Comparison of ENCODE assay signal across 21 cellular contexts in genomic region chr15:77544162-77544561, GRCh38.
DNase-seq lines count a peak whose midpoint lies in the region; ATAC-seq and TF ChIP-seq lines count a peak whose summit lies in the region.
"Had no signal": no experiment of that assay in that cellular context is flagged by ENCODE, and none has a peak within 500 bp of the region (broad histone marks: within the 10 kb centered on the region; RNA-seq: fewer than 3 reads in every experiment).

No MANE protein-coding gene starts in this region.

- intact Hi-C loops in PC-3 (cut with micrococcal nuclease) = no loop called here
- intact Hi-C loops in sigmoid colon (cut with DNase I) = loop anchor here (5.0 kb wide), 2 partner anchors 47 to 357 kb away; no protein-coding TSS in a partner anchor

- no peaks in the 10 kb centered on the region for H3K27me3 Mint-ChIP-seq in activated naive CD8-positive, alpha-beta T cell
- H3K27me3 Mint-ChIP-seq in activated naive CD8-positive, alpha-beta T cell treated with anti-CD3 and anti-CD28 coated beads for 36 hours = peaks cover 7% of the 10 kb centered on the region
- peaks cover 3% of the 10 kb centered on the region in 3 donors for H3K27me3 Mint-ChIP-seq in immature natural killer cell (ENCODE audit: low read depth in 3 of 3)
- H3K27me3 Mint-ChIP-seq: activated CD4-positive, alpha-beta T cell treated with anti-CD3 and anti-CD28 coated beads for 36 hours; activated CD8-positive, alpha-beta memory T cell treated with anti-CD3 and anti-CD28 coated beads, Interleukin-2, amount 10 ng/mL, durations not matched to agents 7 days and 5 days had no signal

- WGBS in sigmoid colon, 2 donors = 67 to 80% methylated on average over 8 of the region's 8 CpGs

- no peak for ATAC-seq in PC-3

- DNase-seq in activated naive CD8-positive, alpha-beta T cell treated with anti-CD3 and anti-CD28 coated beads for 36 hours = no peak
- no peak for DNase-seq in PC-3
- no peak for DNase-seq in immature natural killer cell
- DNase-seq in sigmoid colon = peak; percentile 52
- no peak for DNase-seq in NCI-H1436 treated with DMSO at 0.1 percent for 48 hours (lab: John Stamatoyannopoulos, UW)
- no peak for DNase-seq in NCI-H524 (lab: John Stamatoyannopoulos, UW)
- no peak for DNase-seq in D341Med (ENCODE audit: low spot score)
- DNase-seq: ACHN; activated CD4-positive, alpha-beta T cell treated with anti-CD3 and anti-CD28 coated beads for 36 hours; activated CD8-positive, alpha-beta memory T cell treated with anti-CD3 and anti-CD28 coated beads, Interleukin-2, amount 10 ng/mL, durations not matched to agents 7 days and 5 days; activated effector memory CD4-positive, alpha-beta T cell treated with Interleukin-2 at 50 U/mL for 16 hours; Kasumi-1; left ventricle myocardium superior; NCI-H1092 treated with DMSO at 0.1 percent for 48 hours; RPMI8226; stimulated activated CD4-positive, alpha-beta T cell treated with anti-CD3 and anti-CD28 coated beads, Interleukin-15, amount 100 ng/mL, for 24 hours had no signal

- no peaks in the 10 kb centered on the region for H3K79me2 ChIP-seq in PC-3 (ENCODE audit: low read length)

- no peak for TF ChIP-seq POLR2A in sigmoid colon (IDR thresholded peaks at IDR 0.05)

- no peaks in the 10 kb centered on the region for H3K36me3 ChIP-seq in PC-3 (ENCODE audit: low read depth, low read length)
- H3K36me3 ChIP-seq in sigmoid colon = no peaks in the 10 kb centered on the region
- H3K36me3 ChIP-seq: cardiac muscle cell, thoracic aorta had no signal

- POLR2A ChIA-PET in PC-3 (lab: Charles Lee; ENCODE audit: unreplicated experiment) = no interaction called here

- H4K20me1 ChIP-seq in PC-3 (ENCODE audit: low read length) = no peaks in the 10 kb centered on the region

- no peak overlapping the region for H3K9ac ChIP-seq in PC-3 (ENCODE audit: low read length)

- peaks cover 30% of the 10 kb centered on the region for H3K4me1 ChIP-seq in PC-3 (ENCODE audit: insufficient read depth, low read length)
- H3K4me1 ChIP-seq in sigmoid colon = peaks cover 0 to 15% (median 13%) of the 10 kb centered on the region in 4 donors

- H3K27me3 ChIP-seq in PC-3 (ENCODE audit: low read length) (no peaks in the 10 kb centered on the region), sigmoid colon (no peaks in the 10 kb centered on the region)
- H3K27me3 ChIP-seq: cardiac muscle cell, dorsolateral prefrontal cortex had no signal

- H3K4me1 Mint-ChIP-seq in activated naive CD8-positive, alpha-beta T cell (ENCODE audit: low read depth) = peaks cover 13% of the 10 kb centered on the region
- H3K4me1 Mint-ChIP-seq in activated naive CD8-positive, alpha-beta T cell treated with anti-CD3 and anti-CD28 coated beads for 36 hours = peaks cover 3% of the 10 kb centered on the region
- H3K4me1 Mint-ChIP-seq in immature natural killer cell = peaks cover 6 to 11% of the 10 kb centered on the region in 2 donors

- no peaks in the 10 kb centered on the region for H3K9me3 Mint-ChIP-seq in activated naive CD8-positive, alpha-beta T cell (ENCODE audit: low read depth)
- no peaks in the 10 kb centered on the region for H3K9me3 Mint-ChIP-seq in activated naive CD8-positive, alpha-beta T cell treated with anti-CD3 and anti-CD28 coated beads for 36 hours
- no peaks in the 10 kb centered on the region for H3K9me3 Mint-ChIP-seq in immature natural killer cell

- no peak overlapping the region for H3K4me2 ChIP-seq in PC-3 (ENCODE audit: low read length)

- H3K4me3 Mint-ChIP-seq in activated naive CD8-positive, alpha-beta T cell = peak overlapping the region; percentile 79
- H3K4me3 Mint-ChIP-seq in activated naive CD8-positive, alpha-beta T cell treated with anti-CD3 and anti-CD28 coated beads for 36 hours = no peak overlapping the region
- peak overlapping the region; percentile 73 to 86 (median 78) for H3K4me3 Mint-ChIP-seq in immature natural killer cell

- no peaks in the 10 kb centered on the region for H3K36me3 Mint-ChIP-seq in activated naive CD8-positive, alpha-beta T cell
- no peaks in the 10 kb centered on the region for H3K36me3 Mint-ChIP-seq in activated naive CD8-positive, alpha-beta T cell treated with anti-CD3 and anti-CD28 coated beads for 36 hours
- no peaks in the 10 kb centered on the region for H3K36me3 Mint-ChIP-seq in immature natural killer cell
- H3K36me3 Mint-ChIP-seq: activated CD8-positive, alpha-beta memory T cell treated with anti-CD3 and anti-CD28 coated beads, Interleukin-2, amount 10 ng/mL, durations not matched to agents 7 days and 5 days had no signal

- no peaks in the 10 kb centered on the region for H3F3A ChIP-seq in PC-3 (ENCODE audit: low read length, unreplicated experiment)

- TF ChIP-seq CTCF in PC-3 (conservative IDR thresholded peaks at IDR 0.05; ENCODE audit: low read depth, low read length) (no peak), sigmoid colon (IDR thresholded peaks at IDR 0.05) (no peak)

- H3K27ac ChIP-seq in PC-3 (ENCODE audit: low read length) = no peak overlapping the region
- H3K27ac ChIP-seq in sigmoid colon = no peak overlapping the region
- H3K27ac ChIP-seq: cardiac muscle cell, thoracic aorta had no signal

- no TSS peak for BruUV-seq in PC-3 (replicated peaks; lab: Mats Ljungman, UMichigan)

- 0 out of 2 replicates have a peak overlapping the region, but pooled peaks have one; percentile 86 for H2AFZ ChIP-seq in PC-3 (ENCODE audit: low read length)

- CTCF ChIA-PET in PC-3 (lab: Charles Lee) = interaction anchor here (1.2 to 1.7 kb wide), 2 partner anchors 37 to 425 kb away, joined by 3 to 14 read pairs; no protein-coding TSS in a partner anchor

- no peak overlapping the region for H3K27ac Mint-ChIP-seq in activated naive CD8-positive, alpha-beta T cell
- H3K27ac Mint-ChIP-seq in activated naive CD8-positive, alpha-beta T cell treated with anti-CD3 and anti-CD28 coated beads for 36 hours = no peak overlapping the region
- no peak overlapping the region for H3K27ac Mint-ChIP-seq in immature natural killer cell
- H3K27ac Mint-ChIP-seq: activated CD8-positive, alpha-beta memory T cell treated with anti-CD3 and anti-CD28 coated beads, Interleukin-2, amount 10 ng/mL, durations not matched to agents 7 days and 5 days had no signal

- H3K9me2 ChIP-seq in PC-3 (replicated peaks; ENCODE audit: low read length) = no peaks in the 10 kb centered on the region

- H3K9me3 ChIP-seq in PC-3 (ENCODE audit: low read length) (no peaks in the 10 kb centered on the region), sigmoid colon (no peaks in the 10 kb centered on the region)
- H3K9me3 ChIP-seq: mucosa of descending colon, thoracic aorta had no signal

- H3K4me3 ChIP-seq in PC-3 (ENCODE audit: low read length) (no peak overlapping the region), sigmoid colon (no peak overlapping the region)
- H3K4me3 ChIP-seq: cardiac muscle cell, mucosa of descending colon had no signal

- no peak for TF ChIP-seq EP300 in sigmoid colon (IDR thresholded peaks at IDR 0.05)
